Comparison of ENCODE assay signal across 8 cellular contexts in the genomic region with DNA sequence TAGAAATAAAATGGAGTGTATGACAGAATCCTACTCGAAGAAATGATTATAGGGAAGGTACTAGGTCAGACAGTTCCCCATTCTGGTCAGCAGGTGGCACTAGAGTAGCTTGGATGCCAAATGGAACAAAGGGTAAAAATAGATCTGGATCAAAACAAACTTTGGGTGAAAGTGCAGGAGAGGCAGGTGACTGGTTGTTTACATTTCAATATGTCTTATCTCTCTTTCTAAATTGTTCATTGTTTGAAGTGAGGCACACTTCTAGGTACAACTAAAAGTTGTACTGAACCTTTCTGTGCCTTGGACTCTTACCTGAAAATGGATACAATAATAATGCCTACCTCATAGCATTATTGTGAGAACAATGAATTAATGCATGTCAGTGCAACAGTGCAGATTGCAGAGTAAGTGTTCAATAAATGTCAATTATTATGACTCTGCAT.
DNase-seq lines count a peak whose midpoint lies in the region; ATAC-seq and TF ChIP-seq lines count a peak whose summit lies in the region.

No MANE protein-coding gene starts in this region.

- DNase-seq in GM10266 (ENCODE audit: extremely low spot score) (peak; percentile 61), HFF-Myc (ENCODE audit: extremely low read depth, low read depth) (peak; percentile 58), NCI-H1092 treated with DMSO at 0.1 percent for 48 hours (lab: John Stamatoyannopoulos, UW) (peak; percentile 59), SKM-1 (lab: John Stamatoyannopoulos, UW; ENCODE audit: unreplicated experiment) (peak; percentile 20), cardiac muscle cell (ENCODE audit: low read depth in 1 of 2, low spot score in 1 of 2) (peak; percentile 70 to 75), putamen (ENCODE audit: low spot score) (peak; percentile 61)
- peak; percentile 50 for DNase-seq in activated naive CD8-positive, alpha-beta T cell treated with anti-CD3 and anti-CD28 coated beads for 36 hours

- H3K27ac ChIP-seq in cardiac muscle cell, result no peak overlapping the region

- no peak overlapping the region for H3K4me3 Mint-ChIP-seq in activated naive CD8-positive, alpha-beta T cell treated with anti-CD3 and anti-CD28 coated beads for 36 hours

- no peaks in the 10 kb centered on the region for H3K4me1 ChIP-seq in cardiac muscle cell (ENCODE audit: low read depth)

- H3K9me3 Mint-ChIP-seq in activated naive CD8-positive, alpha-beta T cell treated with anti-CD3 and anti-CD28 coated beads for 36 hours, result no peaks in the 10 kb centered on the region

- no peaks in the 10 kb centered on the region for H3K27me3 ChIP-seq in cardiac muscle cell

- no peak for ATAC-seq in GM21717 (IDR thresholded peaks at IDR 0.05; ENCODE audit: unreplicated experiment)

- peak; percentile 80 for TF ChIP-seq CTCF in GM10266 (IDR thresholded peaks at IDR 0.05; ENCODE audit: control insufficient read depth, insufficient read depth, low read depth, missing control alignments)
- TF ChIP-seq CTCF in HFF-Myc (IDR thresholded peaks at IDR 0.05; ENCODE audit: low read depth, low read length, missing control alignments), result peak; percentile 85
- TF ChIP-seq CTCF in cardiac muscle cell (IDR thresholded peaks at IDR 0.05; ENCODE audit: low read depth, low read length), result peak; percentile 83

- no peaks in the 10 kb centered on the region for H3K36me3 ChIP-seq in cardiac muscle cell

- no peaks in the 10 kb centered on the region for H3K36me3 Mint-ChIP-seq in activated naive CD8-positive, alpha-beta T cell treated with anti-CD3 and anti-CD28 coated beads for 36 hours

- H3K27ac Mint-ChIP-seq in activated naive CD8-positive, alpha-beta T cell treated with anti-CD3 and anti-CD28 coated beads for 36 hours, result no peak overlapping the region

- H3K4me1 Mint-ChIP-seq in activated naive CD8-positive, alpha-beta T cell treated with anti-CD3 and anti-CD28 coated beads for 36 hours, result peaks cover 4% of the 10 kb centered on the region

- H3K27me3 Mint-ChIP-seq in activated naive CD8-positive, alpha-beta T cell treated with anti-CD3 and anti-CD28 coated beads for 36 hours, result no peaks in the 10 kb centered on the region

- H3K4me3 ChIP-seq in HFF-Myc (replicated peaks; ENCODE audit: low read depth, low read length) (no peak overlapping the region), cardiac muscle cell (no peak overlapping the region)

- no peaks in the 10 kb centered on the region for H3K9me3 ChIP-seq in cardiac muscle cell (ENCODE audit: low read depth)

Comparison
In these comparisons a context has a peak if more than half of its experiments do, and no peak if none do; other contexts are left out.
1. DNase-seq: peak in every context shown above with its lines; median percentile 72 in cardiac muscle cell; 61 in GM10266; 61 in putamen; 59 in NCI-H1092 treated with DMSO at 0.1 percent for 48 hours; 58 in HFF-Myc; 50 in activated naive CD8-positive, alpha-beta T cell treated with anti-CD3 and anti-CD28 coated beads for 36 hours; 20 in SKM-1.